8 cellular contexts compared by ENCODE assay signal in the genomic region with DNA sequence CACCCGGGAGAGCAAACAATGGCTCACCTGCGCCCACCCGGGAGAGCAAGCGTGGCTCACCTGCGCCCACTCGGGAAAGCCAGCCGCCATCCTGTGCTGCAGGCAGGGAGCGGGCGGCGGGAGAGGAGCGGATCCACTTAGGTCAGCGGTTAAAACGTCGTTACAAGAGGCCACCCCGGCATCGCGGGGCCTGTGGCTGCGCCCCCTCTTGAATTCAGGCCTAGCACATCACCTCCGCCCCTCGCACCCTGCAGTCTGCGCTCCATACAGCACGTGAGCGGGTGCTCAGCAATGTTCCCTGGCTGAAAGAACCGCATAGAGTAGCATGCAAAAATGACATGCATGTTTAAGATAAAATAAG. TPM values are rescaled to one million over a fixed set of nuclear protein-coding genes. Genes with fewer than 3 reads are reported as not detected.
DNase-seq lines count a peak whose midpoint lies in the region; ATAC-seq, FAIRE-seq and TF ChIP-seq lines count a peak whose summit lies in the region.

No MANE protein-coding gene starts in this region.

- H3K27me3 ChIP-seq in OCI-LY3 (ENCODE audit: low read depth, low read length) (no peaks in the 10 kb centered on the region), right lobe of liver (no peaks in the 10 kb centered on the region)

- 0 out of 2 replicates have a peak overlapping the region, but pooled peaks have one; percentile 20 for H3K27ac ChIP-seq in OCI-LY3 (ENCODE audit: low read length)
- H3K27ac ChIP-seq in right lobe of liver = peak overlapping the region in 2 of 3 donors; percentile 63 to 67
- peak overlapping the region; percentile 45 for H3K27ac ChIP-seq in substantia nigra (ENCODE audit: low read depth, low read length, poor library complexity, severe bottlenecking)

- peaks cover 19% of the 10 kb centered on the region for H4K20me1 ChIP-seq in OCI-LY3 (ENCODE audit: insufficient read depth, low read length)

- H3K36me3 Mint-ChIP-seq in brain = peaks cover 16% of the 10 kb centered on the region

- no peak for FAIRE-seq in D721Med (lab: Jason Lieb, UNC)

- peak overlapping the region; percentile 89 for H3K4me2 ChIP-seq in OCI-LY3 (ENCODE audit: low read length)

- peaks cover 2% of the 10 kb centered on the region for H3K27me3 Mint-ChIP-seq in brain

- peak overlapping the region; percentile 86 to 91 (median 89) for H3K4me3 Mint-ChIP-seq in brain

- intact Hi-C loops in right lobe of liver (cut with DNase I) = no loop called here

- H3K9me3 ChIP-seq in OCI-LY3 (ENCODE audit: insufficient read depth, low read length) (no peaks in the 10 kb centered on the region), right lobe of liver (no peaks in the 10 kb centered on the region)

- H3K4me3 ChIP-seq in OCI-LY3 (ENCODE audit: low read length) = peak overlapping the region; percentile 90
- peak overlapping the region; percentile 63 to 78 (median 75) for H3K4me3 ChIP-seq in right lobe of liver

- peak overlapping the region; percentile 93 for H2AFZ ChIP-seq in OCI-LY3 (ENCODE audit: low read depth, low read length)

- H3K9me3 Mint-ChIP-seq in brain = peaks cover 0 to 2% (median 0%) of the 10 kb centered on the region in 5 experiments

- H3K4me1 ChIP-seq in OCI-LY3 (ENCODE audit: low read length) (peaks cover 33% of the 10 kb centered on the region), right lobe of liver (peaks cover 0 to 7% (median 2%) of the 10 kb centered on the region in 4 donors)

- peak overlapping the region in 3 of 5 experiments; percentile 82 to 88 (median 88) for H3K27ac Mint-ChIP-seq in brain

- ATAC-seq in GM21529 (IDR thresholded peaks at IDR 0.05; ENCODE audit: unreplicated experiment) = peak; percentile 10
- peak; percentile 46 to 59 (median 48) for ATAC-seq in right lobe of liver

- peak; percentile 15 for DNase-seq in Ammon's horn (ENCODE audit: low spot score)
- DNase-seq in right lobe of liver = peak in 1 of 3 donors; percentile 30
- peak in 11 of 49 donors; percentile 14 to 62 (median 31) for DNase-seq in substantia nigra (lab: John Stamatoyannopoulos, UW)
- DNase-seq in D721Med (ENCODE audit: insufficient read length, low spot score) = no peak
- no peak for DNase-seq in LoVo (ENCODE audit: low spot score)

- TF ChIP-seq CTCF in OCI-LY3 (IDR thresholded peaks at IDR 0.05; ENCODE audit: low read depth, low read length) (no peak; the same call in 1 of the 2 replicates), brain (conservative IDR thresholded peaks at IDR 0.05) (no peak), right lobe of liver (IDR thresholded peaks at IDR 0.05) (no peak), D721Med (IDR thresholded peaks at IDR 0.05; ENCODE audit: insufficient read depth, missing control alignments) (no peak)

- H3K9ac ChIP-seq in OCI-LY3 (ENCODE audit: low read length) = peak overlapping the region; percentile 85

- peaks cover 19% of the 10 kb centered on the region for H3K36me3 ChIP-seq in OCI-LY3 (replicated peaks; ENCODE audit: low read depth, low read length)
- H3K36me3 ChIP-seq in right lobe of liver = no peaks in the 10 kb centered on the region

- H3K4me1 Mint-ChIP-seq in brain = peaks cover 34% of the 10 kb centered on the region

- 10% methylated on average over 4 of the region's 24 CpGs for WGBS in right lobe of liver (ENCODE audit: insufficient coverage, low coverage, low lambda C conversion rate, missing lambda C conversion rate)

- TF ChIP-seq POLR2A in right lobe of liver (IDR thresholded peaks at IDR 0.05) = no peak

- peaks cover 38% of the 10 kb centered on the region for H3K79me2 ChIP-seq in OCI-LY3 (ENCODE audit: low read length)

RNA-seq across cellular contexts. Expression of a gene that starts 0.5 kb away (rescaled TPM):
- 8.8 TPM for polyA plus RNA-seq in brain (ENCODE audit: insufficient read depth, low read depth, low replicate concordance)
- 10 to 100 TPM in 1 of 6 experiments, 1 to 10 TPM in 5; 2.0 to 12.2 (median 4.4) TPM for total RNA-seq in right lobe of liver
